8 cellular contexts compared by ENCODE assay signal in genomic region chr17:4806420-4806769, GRCh38. TPM values are rescaled to one million over a fixed set of nuclear protein-coding genes. Genes with fewer than 3 reads are reported as not detected.
A peak's percentile ranks its signal among the peaks of the same experiment; 100 is the strongest.
DNase-seq lines count a peak whose midpoint lies in the region; ATAC-seq and TF ChIP-seq lines count a peak whose summit lies in the region.

No MANE protein-coding gene starts in this region.

- intact Hi-C loops in activated naive CD4-positive, alpha-beta T cell treated with anti-CD3 and anti-CD28 coated beads for 36 hours (cut with micrococcal nuclease) = no loop called here

- no peak overlapping the region for H3K27ac Mint-ChIP-seq in activated naive CD4-positive, alpha-beta T cell treated with anti-CD3 and anti-CD28 coated beads for 36 hours
- H3K27ac Mint-ChIP-seq in stimulated activated naive CD8-positive, alpha-beta T cell treated with anti-CD3 and anti-CD28 coated beads, Interleukin-15, amount 100 ng/mL, for 72 hours = no peak overlapping the region

- ATAC-seq in stimulated activated naive CD8-positive, alpha-beta T cell treated with anti-CD3 and anti-CD28 coated beads, Interleukin-15, amount 100 ng/mL, for 72 hours = no peak
- no peak for ATAC-seq in HG03439 (IDR thresholded peaks at IDR 0.05; ENCODE audit: unreplicated experiment)

- H3K4me3 ChIP-seq in WI38 (ENCODE audit: low read depth, low read length) (peak overlapping the region; percentile 78), iPS-18c (ENCODE audit: insufficient read depth, low read depth, low read length) (peak overlapping the region; percentile 70)

- peak overlapping the region; percentile 68 for H3K4me3 Mint-ChIP-seq in activated naive CD4-positive, alpha-beta T cell treated with anti-CD3 and anti-CD28 coated beads for 36 hours
- peak overlapping the region; percentile 72 to 74 for H3K4me3 Mint-ChIP-seq in stimulated activated naive CD8-positive, alpha-beta T cell treated with anti-CD3 and anti-CD28 coated beads, Interleukin-15, amount 100 ng/mL, for 72 hours

- TF ChIP-seq CTCF in WI38 (IDR thresholded peaks at IDR 0.05; ENCODE audit: low read depth, low read length) = no peak

- peak; percentile 19 for DNase-seq in activated naive CD4-positive, alpha-beta T cell treated with anti-CD3 and anti-CD28 coated beads for 36 hours
- no peak for DNase-seq in activated naive CD4-positive, alpha-beta T cell treated with anti-CD3 and anti-CD28 coated beads, Interleukin-2, amount 50 U/mL, for 16 hours
- DNase-seq in stimulated activated naive CD8-positive, alpha-beta T cell treated with anti-CD3 and anti-CD28 coated beads, Interleukin-15, amount 100 ng/mL, for 72 hours = no peak
- DNase-seq in GM19240 (ENCODE audit: insufficient read length, low spot score) = no peak
- DNase-seq in GOT3 (lab: John Stamatoyannopoulos, UW) = no peak

- no peaks in the 10 kb centered on the region for H3K9me3 Mint-ChIP-seq in activated naive CD4-positive, alpha-beta T cell treated with anti-CD3 and anti-CD28 coated beads for 36 hours
- no peaks in the 10 kb centered on the region for H3K9me3 Mint-ChIP-seq in stimulated activated naive CD8-positive, alpha-beta T cell treated with anti-CD3 and anti-CD28 coated beads, Interleukin-15, amount 100 ng/mL, for 72 hours

- peaks cover 3% of the 10 kb centered on the region for H3K36me3 Mint-ChIP-seq in activated naive CD4-positive, alpha-beta T cell treated with anti-CD3 and anti-CD28 coated beads for 36 hours (ENCODE audit: low read depth)

- no peaks in the 10 kb centered on the region for H3K27me3 Mint-ChIP-seq in activated naive CD4-positive, alpha-beta T cell treated with anti-CD3 and anti-CD28 coated beads for 36 hours (ENCODE audit: low read depth)
- no peaks in the 10 kb centered on the region for H3K27me3 Mint-ChIP-seq in stimulated activated naive CD8-positive, alpha-beta T cell treated with anti-CD3 and anti-CD28 coated beads, Interleukin-15, amount 100 ng/mL, for 72 hours

- peaks cover 10% of the 10 kb centered on the region for H3K4me1 Mint-ChIP-seq in activated naive CD4-positive, alpha-beta T cell treated with anti-CD3 and anti-CD28 coated beads for 36 hours (ENCODE audit: low read depth)
- H3K4me1 Mint-ChIP-seq in stimulated activated naive CD8-positive, alpha-beta T cell treated with anti-CD3 and anti-CD28 coated beads, Interleukin-15, amount 100 ng/mL, for 72 hours = peaks cover 17% of the 10 kb centered on the region

- CTCF ChIA-PET in activated naive CD4-positive, alpha-beta T cell treated with anti-CD3 and anti-CD28 coated beads for 36 hours (lab: Charles Lee) = interaction anchor here (1.5 to 2.8 kb wide), 2 partner anchors 17 to 19 kb away, joined by 3 to 10 read pairs; partner anchors contain the start of gene GLTPD2

- H3K9me3 ChIP-seq in iPS-18c (ENCODE audit: control insufficient read depth, insufficient read depth, low read length) = no peaks in the 10 kb centered on the region

RNA-seq across cellular contexts. Expression of gene PLD2, which starts 0.6 kb away (rescaled TPM):
- 10 to 100 TPM; 17.4 to 17.6 TPM for total RNA-seq in activated naive CD4-positive, alpha-beta T cell treated with anti-CD3 and anti-CD28 coated beads for 36 hours

RNA-seq across cellular contexts. Expression of gene PSMB6, which starts 10.4 kb away (rescaled TPM):
- 100 to 1,000 TPM; 171 to 186 TPM for total RNA-seq in activated naive CD4-positive, alpha-beta T cell treated with anti-CD3 and anti-CD28 coated beads for 36 hours

RNA-seq across cellular contexts. Expression of gene GLTPD2, which starts 17.6 kb away (rescaled TPM):
- not detected for total RNA-seq in activated naive CD4-positive, alpha-beta T cell treated with anti-CD3 and anti-CD28 coated beads for 36 hours

RNA-seq across cellular contexts. Expression of gene VMO1, which starts 20.2 kb away (rescaled TPM):
- under 1 TPM in 1 of 2 experiments, not detected in 1; 0.60 TPM for total RNA-seq in activated naive CD4-positive, alpha-beta T cell treated with anti-CD3 and anti-CD28 coated beads for 36 hours
